21 cellular contexts compared by ENCODE assay signal in the genomic region with DNA sequence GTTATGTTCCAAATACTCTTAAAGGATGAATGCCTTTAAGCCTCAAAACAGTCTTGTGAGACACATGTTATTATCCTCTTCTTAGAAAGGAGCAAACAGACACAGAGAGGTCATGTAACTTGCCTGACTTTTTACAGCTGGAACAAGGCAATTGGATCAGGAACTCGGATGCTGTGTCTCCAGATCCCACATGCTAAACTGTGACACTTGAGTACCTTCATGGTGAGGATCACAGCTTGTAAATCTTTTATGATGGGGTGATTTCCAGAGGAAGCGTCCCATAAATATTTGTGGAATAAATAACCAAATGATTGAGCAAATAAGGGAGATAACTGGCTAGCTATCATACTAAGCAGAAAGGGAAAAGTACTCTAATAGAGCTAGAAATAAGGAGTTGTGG.
"Had no signal": no experiment of that assay in that cellular context is flagged by ENCODE, and none has a peak within 500 bp of the region (broad histone marks: within the 10 kb centered on the region; RNA-seq: fewer than 3 reads in every experiment).

No MANE protein-coding gene starts in this region.

- ATAC-seq: mucosa of descending colon; naive thymus-derived CD4-positive, alpha-beta T cell; natural killer cell treated with Interleukin-12 subunit alpha and Interleukin-12 subunit beta and Interleukin-15 and Interleukin-18, amount 100 ng/mL, for 72 hours; right lobe of liver; stimulated activated memory B cell treated with anti-CD40 and anti-IgM and Interleukin-4, amounts not matched to agents 10 μg/mL and 1 μg/mL and 100 μg/mL, for 72 hours; stimulated activated naive CD8-positive, alpha-beta T cell treated with anti-CD3 and anti-CD28 coated beads, Interleukin-15, amount 100 ng/mL, for 72 hours had no signal

- H3K4me2 ChIP-seq: smooth muscle cell had no signal

- DNase-seq: islet precursor cell; left ventricle myocardium inferior; midbrain; mucosa of descending colon; naive thymus-derived CD4-positive, alpha-beta T cell; ovary; right lobe of liver; stimulated activated CD4-positive, alpha-beta T cell treated with anti-CD3 and anti-CD28 coated beads, Interleukin-1b, Interleukin-23, amount 100 ng/mL, for 48 hours; stimulated activated CD4-positive, alpha-beta T cell treated with anti-CD3 and anti-CD28 coated beads, Interleukin-2, amount 100 ng/mL, for 48 hours; stimulated activated CD4-positive, alpha-beta T cell treated with anti-CD3 and anti-CD28 coated beads, Interleukin-4, amount 100 ng/mL, for 4 hours; stimulated activated CD8-positive, alpha-beta memory T cell treated with anti-CD3 and anti-CD28 coated beads, Interleukin-4, amount 100 ng/mL, for 48 hours; stimulated activated naive CD4-positive, alpha-beta T cell treated with Interleukin-2 at 50 U/mL for 16 hours; stimulated activated naive CD8-positive, alpha-beta T cell treated with anti-CD3 and anti-CD28 coated beads, Interleukin-15, amount 100 ng/mL, for 72 hours; substantia nigra; uterus had no signal

- H3K27me3 ChIP-seq: ovary, right atrium auricular region, right lobe of liver, tibial nerve, uterus had no signal

- H3K9me3 ChIP-seq: mucosa of descending colon, ovary, right lobe of liver, uterus had no signal

- H3K4me1 ChIP-seq: left ventricle myocardium inferior, right atrium auricular region, right lobe of liver, uterus had no signal

- H3K36me3 ChIP-seq: left ventricle myocardium inferior, ovary, right atrium auricular region, right lobe of liver, uterus had no signal

- H3K4me3 ChIP-seq: left ventricle myocardium inferior, lung, mucosa of descending colon, ovary, right atrium auricular region, right lobe of liver, smooth muscle cell, tibial nerve, uterus had no signal

- H3K27ac ChIP-seq: left ventricle myocardium inferior, ovary, right atrium auricular region, right lobe of liver, tibial nerve, uterus had no signal
